In genomic region chr6:156791261-156791850, GRCh38 we compare ENCODE assay signal across 9 cellular contexts. TPM values are rescaled to one million over a fixed set of nuclear protein-coding genes. Genes with fewer than 3 reads are reported as not detected.
DNase-seq lines count a peak whose midpoint lies in the region; ATAC-seq and TF ChIP-seq lines count a peak whose summit lies in the region.
"Had no signal": no experiment of that assay in that cellular context is flagged by ENCODE, and none has a peak within 500 bp of the region (broad histone marks: within the 10 kb centered on the region; RNA-seq: fewer than 3 reads in every experiment).

No MANE protein-coding gene starts in this region.

- WGBS in GM23248 (ENCODE audit: low coverage in 1 of 2, low lambda C conversion rate in 2 of 2, missing lambda C conversion rate in 2 of 2), 2 experiments = 68 to 74% methylated on average over 10 of the region's 10 CpGs

- TF ChIP-seq POLR2A in Peyer's patch (IDR thresholded peaks at IDR 0.05) = no peak

- no peak overlapping the region for H2AFZ ChIP-seq in GM23248

- no peak overlapping the region for H3K9ac ChIP-seq in GM23248

- peaks cover 100% of the 10 kb centered on the region for H3K79me2 ChIP-seq in GM23248 (ENCODE audit: insufficient read depth)

- in situ Hi-C loops in GM23248 (cut with MboI) = no loop called here

- no peaks in the 10 kb centered on the region for H3K27me3 ChIP-seq in GM23248 (replicated peaks; ENCODE audit: insufficient read depth)
- no peaks in the 10 kb centered on the region for H3K27me3 ChIP-seq in Peyer's patch

- no peaks in the 10 kb centered on the region for H3K9me3 ChIP-seq in GM23248 (ENCODE audit: low read depth)
- no peaks in the 10 kb centered on the region for H3K9me3 ChIP-seq in Peyer's patch

- DNase-seq in GM23248 = peak; percentile 31
- DNase-seq in NCI-H1105 (lab: John Stamatoyannopoulos, UW) = peak; percentile 99
- no peak for DNase-seq in WTC11 (ENCODE audit: low spot score)
- DNase-seq in iPS-NIHi11 (ENCODE audit: low spot score) = peak; percentile 30
- DNase-seq in stimulated activated CD8-positive, alpha-beta memory T cell treated with anti-CD3 and anti-CD28 coated beads, Interleukin-4, amount 100 ng/mL, for 48 hours = no peak
- DNase-seq in Peyer's patch = no peak
- no peak for DNase-seq in HPDE6-E6E7 (ENCODE audit: extremely low spot score)

- TF ChIP-seq CTCF in WTC11 (IDR thresholded peaks at IDR 0.05) (no peak), Peyer's patch (IDR thresholded peaks at IDR 0.05) (no peak)

- POLR2A ChIA-PET in WTC11 (lab: Charles Lee) = no interaction called here

- CTCF ChIA-PET in WTC11 (lab: Charles Lee) = interaction anchor here (0.9 kb wide), 1 partner anchor 254 kb away, joined by 3 read pairs; no protein-coding TSS in a partner anchor

- peaks cover 9% of the 10 kb centered on the region for H3K4me1 ChIP-seq in GM23248 (ENCODE audit: insufficient read depth)
- peaks cover 0 to 75% (median 14%) of the 10 kb centered on the region in 4 donors for H3K4me1 ChIP-seq in Peyer's patch

- H3K27ac ChIP-seq in GM23248 (no peak overlapping the region), Peyer's patch (no peak overlapping the region)
- H3K27ac ChIP-seq: skin epidermis had no signal

- H3K9me3 Mint-ChIP-seq in WTC11 = no peaks in the 10 kb centered on the region

- H4K20me1 ChIP-seq in GM23248 (ENCODE audit: insufficient read depth) = peaks cover 20% of the 10 kb centered on the region; the same call in 1 of the 2 replicates

- H3K9me2 ChIP-seq in GM23248 (ENCODE audit: insufficient read depth) = no peaks in the 10 kb centered on the region

- H3K27me3 Mint-ChIP-seq in WTC11 (ENCODE audit: low read depth) = no peaks in the 10 kb centered on the region

- H3K4me3 ChIP-seq in GM23248 = no peak overlapping the region
- peak overlapping the region in 1 of 4 donors; percentile 2 for H3K4me3 ChIP-seq in Peyer's patch
- H3K4me3 ChIP-seq: skin epidermis had no signal

- no peak overlapping the region for H3K4me2 ChIP-seq in GM23248 (ENCODE audit: unreplicated experiment)

- ATAC-seq in GM18517 (IDR thresholded peaks at IDR 0.05; ENCODE audit: unreplicated experiment) (peak; percentile 58), WTC11 (peak; percentile 61)

- peak overlapping the region; percentile 78 for H3K27ac Mint-ChIP-seq in WTC11

- H3F3A ChIP-seq in GM23248 (ENCODE audit: insufficient read depth) = no peaks in the 10 kb centered on the region

- H3K36me3 ChIP-seq in GM23248 (ENCODE audit: low read depth) = no peaks in the 10 kb centered on the region
- H3K36me3 ChIP-seq in Peyer's patch = no peaks in the 10 kb centered on the region

- H3K36me3 Mint-ChIP-seq in WTC11 = no peaks in the 10 kb centered on the region

- peak overlapping the region; percentile 53 for H3K4me3 Mint-ChIP-seq in WTC11

- peaks cover 91% of the 10 kb centered on the region for H3K4me1 Mint-ChIP-seq in WTC11

TF ChIP-seq in WTC11, 78 proteins besides CTCF, POLR2A, EP300 and RAD21:
- TF ChIP-seq SMAD4 (CRISPR knock-in tag; IDR thresholded peaks at IDR 0.05) (no peak), TEAD1 (CRISPR knock-in tag; IDR thresholded peaks at IDR 0.05) (peak; percentile 57; the same call in 1 of the 2 replicates), ZNF121 (CRISPR knock-in tag; IDR thresholded peaks at IDR 0.05) (no peak), GRHL2 (CRISPR knock-in tag; IDR thresholded peaks at IDR 0.05; ENCODE audit: insufficient replicate concordance, severe bottlenecking) (no peak), KAT7 (CRISPR knock-in tag; IDR thresholded peaks at IDR 0.05; ENCODE audit: borderline replicate concordance) (no peak), MXD4 (CRISPR knock-in tag; IDR thresholded peaks at IDR 0.05; ENCODE audit: borderline replicate concordance) (no peak), OVOL2 (CRISPR knock-in tag; IDR thresholded peaks at IDR 0.05; ENCODE audit: borderline replicate concordance) (no peak), CREB1 (CRISPR knock-in tag; IDR thresholded peaks at IDR 0.05) (0 out of 2 replicates have a peak, but pooled peaks have one; percentile 32), IRF1 (CRISPR knock-in tag; IDR thresholded peaks at IDR 0.05) (no peak)
- TF ChIP-seq, protein P1, sequence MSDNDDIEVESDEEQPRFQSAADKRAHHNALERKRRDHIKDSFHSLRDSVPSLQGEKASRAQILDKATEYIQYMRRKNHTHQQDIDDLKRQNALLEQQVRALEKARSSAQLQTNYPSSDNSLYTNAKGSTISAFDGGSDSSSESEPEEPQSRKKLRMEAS (CRISPR knock-in tag; IDR thresholded peaks at IDR 0.05) = peak; percentile 74
- TF ChIP-seq, protein P2, sequence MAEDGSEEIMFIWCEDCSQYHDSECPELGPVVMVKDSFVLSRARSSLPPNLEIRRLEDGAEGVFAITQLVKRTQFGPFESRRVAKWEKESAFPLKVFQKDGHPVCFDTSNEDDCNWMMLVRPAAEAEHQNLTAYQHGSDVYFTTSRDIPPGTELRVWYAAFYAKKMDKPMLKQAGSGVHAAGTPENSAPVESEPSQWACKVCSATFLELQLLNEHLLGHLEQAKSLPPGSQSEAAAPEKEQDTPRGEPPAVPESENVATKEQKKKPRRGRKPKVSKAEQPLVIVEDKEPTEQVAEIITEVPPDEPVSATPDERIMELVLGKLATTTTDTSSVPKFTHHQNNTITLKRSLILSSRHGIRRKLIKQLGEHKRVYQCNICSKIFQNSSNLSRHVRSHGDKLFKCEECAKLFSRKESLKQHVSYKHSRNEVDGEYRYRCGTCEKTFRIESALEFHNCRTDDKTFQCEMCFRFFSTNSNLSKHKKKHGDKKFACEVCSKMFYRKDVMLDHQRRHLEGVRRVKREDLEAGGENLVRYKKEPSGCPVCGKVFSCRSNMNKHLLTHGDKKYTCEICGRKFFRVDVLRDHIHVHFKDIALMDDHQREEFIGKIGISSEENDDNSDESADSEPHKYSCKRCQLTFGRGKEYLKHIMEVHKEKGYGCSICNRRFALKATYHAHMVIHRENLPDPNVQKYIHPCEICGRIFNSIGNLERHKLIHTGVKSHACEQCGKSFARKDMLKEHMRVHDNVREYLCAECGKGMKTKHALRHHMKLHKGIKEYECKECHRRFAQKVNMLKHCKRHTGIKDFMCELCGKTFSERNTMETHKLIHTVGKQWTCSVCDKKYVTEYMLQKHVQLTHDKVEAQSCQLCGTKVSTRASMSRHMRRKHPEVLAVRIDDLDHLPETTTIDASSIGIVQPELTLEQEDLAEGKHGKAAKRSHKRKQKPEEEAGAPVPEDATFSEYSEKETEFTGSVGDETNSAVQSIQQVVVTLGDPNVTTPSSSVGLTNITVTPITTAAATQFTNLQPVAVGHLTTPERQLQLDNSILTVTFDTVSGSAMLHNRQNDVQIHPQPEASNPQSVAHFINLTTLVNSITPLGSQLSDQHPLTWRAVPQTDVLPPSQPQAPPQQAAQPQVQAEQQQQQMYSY (CRISPR knock-in tag; IDR thresholded peaks at IDR 0.05) = peak; percentile 92
- TF ChIP-seq, protein P3, sequence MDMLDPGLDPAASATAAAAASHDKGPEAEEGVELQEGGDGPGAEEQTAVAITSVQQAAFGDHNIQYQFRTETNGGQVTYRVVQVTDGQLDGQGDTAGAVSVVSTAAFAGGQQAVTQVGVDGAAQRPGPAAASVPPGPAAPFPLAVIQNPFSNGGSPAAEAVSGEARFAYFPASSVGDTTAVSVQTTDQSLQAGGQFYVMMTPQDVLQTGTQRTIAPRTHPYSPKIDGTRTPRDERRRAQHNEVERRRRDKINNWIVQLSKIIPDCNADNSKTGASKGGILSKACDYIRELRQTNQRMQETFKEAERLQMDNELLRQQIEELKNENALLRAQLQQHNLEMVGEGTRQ (CRISPR knock-in tag; IDR thresholded peaks at IDR 0.05) = 0 out of 2 replicates have a peak, but pooled peaks have one; percentile 23

RNA-seq across cellular contexts. Expression of gene ARID1B, which starts 14.2 kb away (rescaled TPM):
- total RNA-seq in GM23248 (2014; rRNA removed; shearing (Covaris generic)) = 19.3 and 25.5 TPM in 2 replicates
- 19.3 and 21.2 TPM in 2 replicates for polyA plus RNA-seq in GM23248 (2016; fragmentation: Nextera tagmentation; extraction: Ambion mirVana)
- total RNA-seq in WTC11 (2021) (53.8 to 60.3 TPM (median 55.9 TPM) in 3 replicates), Peyer's patch (100 to 1,000 TPM; 117 to 174 (median 149) TPM)

Comparison
In these comparisons a context has a peak if more than half of its experiments do, and no peak if none do; other contexts are left out.
1. DNase-seq: peak in GM23248 (single experiment), NCI-H1105 (single experiment) and iPS-NIHi11 (single experiment); none in WTC11 (single experiment), stimulated activated CD8-positive, alpha-beta memory T cell treated with anti-CD3 and anti-CD28 coated beads, Interleukin-4, amount 100 ng/mL, for 48 hours (single experiment), Peyer's patch (0 of 3) and HPDE6-E6E7 (single experiment).